9 cellular contexts compared by ENCODE assay signal in genomic region chr11:75429641-75429901, GRCh38. TPM values are rescaled to one million over a fixed set of nuclear protein-coding genes. Genes with fewer than 3 reads are reported as not detected.
DNase-seq lines count a peak whose midpoint lies in the region; ATAC-seq lines count a peak whose summit lies in the region.
"Had no signal": no experiment of that assay in that cellular context is flagged by ENCODE, and none has a peak within 500 bp of the region (broad histone marks: within the 10 kb centered on the region; RNA-seq: fewer than 3 reads in every experiment).

No MANE protein-coding gene starts in this region.

- H3K9me3 ChIP-seq in mesenchymal stem cell (ENCODE audit: control insufficient read depth, low read length) = peaks cover 4% of the 10 kb centered on the region

- H2AFZ ChIP-seq in mesenchymal stem cell (ENCODE audit: low read depth, low read length) = peak overlapping the region; percentile 39

- H3K4me1 ChIP-seq in mesenchymal stem cell (ENCODE audit: control insufficient read depth, insufficient read depth, low read depth, low read length) = peaks cover 15% of the 10 kb centered on the region

- H4K8ac ChIP-seq in mesenchymal stem cell (ENCODE audit: low read length) = peak overlapping the region; percentile 83

- peaks cover 0 to 6% of the 10 kb centered on the region in 2 experiments for H3K36me3 ChIP-seq in mesenchymal stem cell (ENCODE audit: control insufficient read depth in 1 of 2, insufficient read depth in 2 of 2, low read depth in 1 of 2, low read length in 2 of 2)

- H3K27me3 ChIP-seq in mesenchymal stem cell (ENCODE audit: control insufficient read depth in 1 of 2, insufficient read depth in 1 of 2, low read length in 2 of 2) = peaks cover 49 to 50% of the 10 kb centered on the region in 2 experiments
- H3K27me3 ChIP-seq: body of pancreas had no signal

- peak overlapping the region; percentile 66 for H3K27ac Mint-ChIP-seq in activated CD4-positive, alpha-beta T cell treated with anti-CD3 and anti-CD28 coated beads, Interleukin-2, amount 10 ng/mL, durations not matched to agents 24 days and 14 days
- H3K27ac Mint-ChIP-seq in activated naive CD8-positive, alpha-beta T cell = peak overlapping the region; percentile 80
- H3K27ac Mint-ChIP-seq in stimulated activated naive CD8-positive, alpha-beta T cell treated with anti-CD3 and anti-CD28 coated beads, Interleukin-15, amount 100 ng/mL, for 72 hours = no peak overlapping the region

- H2BK15ac ChIP-seq in mesenchymal stem cell (ENCODE audit: low read depth, poor library complexity, severe bottlenecking) = no peak overlapping the region

- peak overlapping the region; percentile 71 for H3K4me2 ChIP-seq in mesenchymal stem cell (ENCODE audit: low read length, poor library complexity, severe bottlenecking)

- intact Hi-C loops in activated CD4-positive, alpha-beta T cell treated with anti-CD3 and anti-CD28 coated beads, Interleukin-2, amount 10 ng/mL, durations not matched to agents 24 days and 14 days (cut with micrococcal nuclease) = no loop called here

- no peak overlapping the region for H2BK12ac ChIP-seq in mesenchymal stem cell (ENCODE audit: low read length in 2 of 2)

- peak overlapping the region; percentile 78 for H3K4me3 Mint-ChIP-seq in activated CD4-positive, alpha-beta T cell treated with anti-CD3 and anti-CD28 coated beads, Interleukin-2, amount 10 ng/mL, durations not matched to agents 24 days and 14 days
- peak overlapping the region; percentile 79 for H3K4me3 Mint-ChIP-seq in activated naive CD8-positive, alpha-beta T cell
- peak overlapping the region; percentile 67 to 80 for H3K4me3 Mint-ChIP-seq in stimulated activated naive CD8-positive, alpha-beta T cell treated with anti-CD3 and anti-CD28 coated beads, Interleukin-15, amount 100 ng/mL, for 72 hours

- H3K27ac ChIP-seq in mesenchymal stem cell (ENCODE audit: low read length, poor library complexity, severe bottlenecking) = no peak overlapping the region

- H3K14ac ChIP-seq in mesenchymal stem cell (ENCODE audit: low read length in 2 of 2) = peak overlapping the region in 1 of 2 experiments; percentile 58

- H2BK5ac ChIP-seq in mesenchymal stem cell (ENCODE audit: low read depth, low read length, poor library complexity, severe bottlenecking) = no peak overlapping the region

- H3K18ac ChIP-seq in mesenchymal stem cell (ENCODE audit: low read depth in 1 of 2, low read length in 2 of 2) = peak overlapping the region in 1 of 2 experiments; percentile 90

- no peak overlapping the region for H2BK120ac ChIP-seq in mesenchymal stem cell (ENCODE audit: low read depth, low read length)

- no peak overlapping the region for H2AK5ac ChIP-seq in mesenchymal stem cell (ENCODE audit: low read length, severe bottlenecking)

- H3K27me3 Mint-ChIP-seq in activated CD4-positive, alpha-beta T cell treated with anti-CD3 and anti-CD28 coated beads, Interleukin-2, amount 10 ng/mL, durations not matched to agents 24 days and 14 days = peaks cover 50% of the 10 kb centered on the region
- H3K27me3 Mint-ChIP-seq in activated naive CD8-positive, alpha-beta T cell = peaks cover 29% of the 10 kb centered on the region
- peaks cover 63% of the 10 kb centered on the region for H3K27me3 Mint-ChIP-seq in stimulated activated naive CD8-positive, alpha-beta T cell treated with anti-CD3 and anti-CD28 coated beads, Interleukin-15, amount 100 ng/mL, for 72 hours

- WGBS in mesenchymal stem cell = 62% methylated on average over 13 of the region's 25 CpGs

- peaks cover 8% of the 10 kb centered on the region for H3K9me3 Mint-ChIP-seq in activated CD4-positive, alpha-beta T cell treated with anti-CD3 and anti-CD28 coated beads, Interleukin-2, amount 10 ng/mL, durations not matched to agents 24 days and 14 days
- no peaks in the 10 kb centered on the region for H3K9me3 Mint-ChIP-seq in activated naive CD8-positive, alpha-beta T cell (ENCODE audit: low read depth)
- peaks cover 0 to 11% of the 10 kb centered on the region in 2 donors for H3K9me3 Mint-ChIP-seq in stimulated activated naive CD8-positive, alpha-beta T cell treated with anti-CD3 and anti-CD28 coated beads, Interleukin-15, amount 100 ng/mL, for 72 hours

- peak overlapping the region; percentile 65 for H4K91ac ChIP-seq in mesenchymal stem cell (ENCODE audit: low read length)

- H3K79me1 ChIP-seq in mesenchymal stem cell (replicated peaks; ENCODE audit: low read length, poor library complexity, severe bottlenecking) = no peaks in the 10 kb centered on the region

- H3K23ac ChIP-seq in mesenchymal stem cell (ENCODE audit: low read length in 2 of 2) = peak overlapping the region in 1 of 2 experiments; percentile 6

- peak overlapping the region; percentile 47 to 72 for H3K4me3 ChIP-seq in mesenchymal stem cell (ENCODE audit: insufficient read depth in 1 of 2, low read depth in 1 of 2, low read length in 2 of 2)
- H3K4me3 ChIP-seq: body of pancreas had no signal

- peaks cover 5% of the 10 kb centered on the region for H3K36me3 Mint-ChIP-seq in activated CD4-positive, alpha-beta T cell treated with anti-CD3 and anti-CD28 coated beads, Interleukin-2, amount 10 ng/mL, durations not matched to agents 24 days and 14 days (ENCODE audit: low read depth)
- peaks cover 2% of the 10 kb centered on the region for H3K36me3 Mint-ChIP-seq in activated naive CD8-positive, alpha-beta T cell

- DNase-seq in activated CD4-positive, alpha-beta T cell treated with anti-CD3 and anti-CD28 coated beads, Interleukin-2, amount 10 ng/mL, durations not matched to agents 24 days and 14 days = no peak
- DNase-seq in activated CD4-positive, alpha-beta T cell treated with anti-CD3 and anti-CD28 coated beads for 1 hour = no peak
- no peak for DNase-seq in mesenchymal stem cell
- DNase-seq in stimulated activated naive CD8-positive, alpha-beta T cell treated with anti-CD3 and anti-CD28 coated beads, Interleukin-15, amount 100 ng/mL, for 72 hours = no peak

- no peak for ATAC-seq in stimulated activated naive CD8-positive, alpha-beta T cell treated with anti-CD3 and anti-CD28 coated beads, Interleukin-15, amount 100 ng/mL, for 72 hours
- ATAC-seq in HG02623 (IDR thresholded peaks at IDR 0.05; ENCODE audit: unreplicated experiment) (no peak), HG03139 (IDR thresholded peaks at IDR 0.05; ENCODE audit: unreplicated experiment) (no peak), GM21367 (IDR thresholded peaks at IDR 0.05; ENCODE audit: unreplicated experiment) (no peak)

- peak overlapping the region; percentile 35 to 42 for H3K4ac ChIP-seq in mesenchymal stem cell (ENCODE audit: low read depth in 1 of 2, low read length in 2 of 2)

- no peak overlapping the region for H3K9ac ChIP-seq in mesenchymal stem cell (ENCODE audit: low read length)

- peaks cover 23% of the 10 kb centered on the region for H3K4me1 Mint-ChIP-seq in activated CD4-positive, alpha-beta T cell treated with anti-CD3 and anti-CD28 coated beads, Interleukin-2, amount 10 ng/mL, durations not matched to agents 24 days and 14 days
- peaks cover 24% of the 10 kb centered on the region for H3K4me1 Mint-ChIP-seq in activated naive CD8-positive, alpha-beta T cell (ENCODE audit: low read depth)
- H3K4me1 Mint-ChIP-seq in stimulated activated naive CD8-positive, alpha-beta T cell treated with anti-CD3 and anti-CD28 coated beads, Interleukin-15, amount 100 ng/mL, for 72 hours = peaks cover 35% of the 10 kb centered on the region

RNA-seq across cellular contexts. Expression of gene KLHL35, which starts 3.4 kb away (rescaled TPM):
- 1.7 and 2.0 TPM in 2 replicates for total RNA-seq in activated CD4-positive, alpha-beta T cell treated with anti-CD3 and anti-CD28 coated beads, Interleukin-2, amount 10 ng/mL, durations not matched to agents 24 days and 14 days
- 0.26 TPM for polyA plus RNA-seq in mesenchymal stem cell (2013, experiment 1 of 2)
- polyA plus RNA-seq in mesenchymal stem cell (2013, experiment 2 of 2) = 0.34 TPM

RNA-seq across cellular contexts. Expression of gene RPS3, which starts 30.3 kb away (rescaled TPM):
- total RNA-seq in activated CD4-positive, alpha-beta T cell treated with anti-CD3 and anti-CD28 coated beads, Interleukin-2, amount 10 ng/mL, durations not matched to agents 24 days and 14 days = 3,383 and 3,385 TPM in 2 replicates
- 4,029 TPM for polyA plus RNA-seq in mesenchymal stem cell (2013, experiment 1 of 2)
- 4,151 TPM for polyA plus RNA-seq in mesenchymal stem cell (2013, experiment 2 of 2)

Comparison
In these comparisons a context has a peak if more than half of its experiments do, and no peak if none do; other contexts are left out.
1. H3K27ac Mint-ChIP-seq: peak in activated CD4-positive, alpha-beta T cell treated with anti-CD3 and anti-CD28 coated beads, Interleukin-2, amount 10 ng/mL, durations not matched to agents 24 days and 14 days (single experiment) and activated naive CD8-positive, alpha-beta T cell (single experiment); none in stimulated activated naive CD8-positive, alpha-beta T cell treated with anti-CD3 and anti-CD28 coated beads, Interleukin-15, amount 100 ng/mL, for 72 hours (0 of 2).
2. Peak in every context shown above with its lines, with median percentiles within 50 percentile points of each other: H3K4me3 Mint-ChIP-seq.